22 cellular contexts compared by ENCODE assay signal in genomic region chr2:75751824-75752468, GRCh38.
"Had no signal": no experiment of that assay in that cellular context is flagged by ENCODE, and none has a peak within 500 bp of the region (broad histone marks: within the 10 kb centered on the region; RNA-seq: fewer than 3 reads in every experiment).

No MANE protein-coding gene starts in this region.

- DNase-seq: activated CD4-positive, alpha-beta T cell treated with anti-CD3 and anti-CD28 coated beads, Interleukin-2, amount 10 ng/mL, durations not matched to agents 24 days and 14 days; activated CD8-positive, alpha-beta T cell treated with anti-CD3 and anti-CD28 coated beads for 36 hours; activated naive CD4-positive, alpha-beta T cell treated with Interleukin-2 at 50 U/mL for 16 hours; activated naive CD8-positive, alpha-beta T cell treated with anti-CD3 and anti-CD28 coated beads, Interleukin-2, amount 10 ng/mL, durations not matched to agents 7 days and 5 days; activated T-cell treated with anti-CD3 and anti-CD28 coated beads, Interleukin-2, amount 50 U/mL, for 1 hour; caudate nucleus; foreskin fibroblast; glutamatergic neuron; hippocampal formation; islet precursor cell; left colon; lower lobe of right lung; occipital lobe; posterior cingulate gyrus; spleen; stimulated activated CD4-positive, alpha-beta T cell treated with anti-CD3 and anti-CD28 coated beads, Interleukin-4, amount 100 ng/mL, for 4 hours; upper lobe of right lung had no signal

- H3K9me3 ChIP-seq: lower lobe of right lung, spleen, thoracic aorta, upper lobe of right lung had no signal

- H3K27me3 ChIP-seq: spleen, upper lobe of right lung had no signal

- H3K4me3 ChIP-seq: lower lobe of right lung, spleen, thoracic aorta, upper lobe of right lung had no signal

- H3K4me1 ChIP-seq: lower lobe of right lung, spleen, upper lobe of right lung had no signal

- ATAC-seq: activated CD8-positive, alpha-beta T cell treated with anti-CD3 and anti-CD28 coated beads for 36 hours; activated T-helper 17 cell treated with anti-CD3 and anti-CD28 coated beads, Interleukin-2, amount 50 U/mL, for 72 hours; left colon; lower lobe of right lung; natural killer cell treated with Interleukin-12 subunit alpha and Interleukin-12 subunit beta and Interleukin-15 and Interleukin-18, amount 100 ng/mL, for 72 hours; stimulated activated memory B cell treated with anti-CD40 and anti-IgM and Interleukin-4, amounts not matched to agents 10 μg/mL and 1 μg/mL and 100 μg/mL, for 72 hours; upper lobe of right lung had no signal

- H3K36me3 ChIP-seq: lower lobe of right lung, spleen, thoracic aorta, upper lobe of right lung had no signal

- H3K27ac ChIP-seq: epithelial cell of prostate, lower lobe of right lung, spleen, thoracic aorta, upper lobe of right lung had no signal
